Comparison of ENCODE assay signal across 9 cellular contexts in the genomic region with DNA sequence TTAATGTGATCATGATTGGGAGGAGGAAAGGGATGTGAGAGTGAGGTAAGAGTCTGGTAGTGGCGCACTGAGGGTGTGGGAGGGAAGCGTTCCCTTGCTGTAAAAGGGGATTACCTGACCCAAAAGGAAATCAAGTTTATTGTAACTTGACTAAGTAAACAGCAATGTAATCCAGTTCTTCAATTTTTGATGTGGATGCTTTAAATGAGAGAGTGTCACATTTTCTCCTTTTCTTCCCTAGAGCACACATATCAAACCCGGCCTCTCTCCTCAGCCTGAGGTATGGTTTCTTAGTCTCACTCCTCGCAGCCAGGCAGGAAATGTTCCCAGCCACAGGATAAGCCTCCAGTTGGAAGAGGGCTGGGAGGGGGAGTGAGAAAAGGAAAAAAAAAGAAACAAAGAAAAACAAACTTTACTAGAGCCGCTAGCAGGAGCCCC. TPM values are rescaled to one million over a fixed set of nuclear protein-coding genes. Genes with fewer than 3 reads are reported as not detected.
A peak's percentile ranks its signal among the peaks of the same experiment; 100 is the strongest.
DNase-seq lines count a peak whose midpoint lies in the region; ATAC-seq and TF ChIP-seq lines count a peak whose summit lies in the region.
"Had no signal": no experiment of that assay in that cellular context is flagged by ENCODE, and none has a peak within 500 bp of the region (broad histone marks: within the 10 kb centered on the region; RNA-seq: fewer than 3 reads in every experiment).

No MANE protein-coding gene starts in this region.

- peak overlapping the region; percentile 80; the same call in 1 of the 2 replicates for H2AFZ ChIP-seq in SK-N-SH (ENCODE audit: low read depth)

- intact Hi-C loops in prostate gland (cut with DNase I): loop anchor here (5.0 to 10.0 kb wide), 2 partner anchors 84 to 158 kb away; no protein-coding TSS in a partner anchor

- CTCF ChIA-PET in SK-N-SH (lab: Yijun Ruan, JAX): interaction anchor here (1.0 to 2.6 kb wide), 2 partner anchors 157 to 186 kb away, joined by 3 to 10 read pairs; no protein-coding TSS in a partner anchor

- H3K4me3 ChIP-seq in GM08714 (ENCODE audit: low read length): peak overlapping the region; percentile 47; the same call in 1 of the 2 replicates
- peak overlapping the region; percentile 49 to 70; a peak in 3 of 4 replicates for H3K4me3 ChIP-seq in SK-N-SH (ENCODE audit: low read depth in 2 of 2, low read length in 1 of 2)
- H3K4me3 ChIP-seq in foreskin fibroblast (ENCODE audit: low read depth in 1 of 2, low read length in 2 of 2): peak overlapping the region; percentile 54 to 79
- H3K4me3 ChIP-seq in prostate gland: peak overlapping the region; percentile 46 to 63

- H3K79me2 ChIP-seq in SK-N-SH (ENCODE audit: insufficient read depth): no peaks in the 10 kb centered on the region

- H3K9ac ChIP-seq in SK-N-SH: no peak overlapping the region

- H3K27me3 ChIP-seq in SK-N-SH (ENCODE audit: insufficient read depth) (peaks cover 5% of the 10 kb centered on the region; the same call in 1 of the 2 replicates), prostate gland (replicated peaks; ENCODE audit: insufficient read depth) (no peaks in the 10 kb centered on the region)
- H3K27me3 ChIP-seq: ascending aorta had no signal

- H3K4me2 ChIP-seq in SK-N-SH: peak overlapping the region; percentile 79

- TF ChIP-seq CTCF in SK-N-SH (IDR thresholded peaks at IDR 0.05) (no peak), foreskin fibroblast (IDR thresholded peaks at IDR 0.05; ENCODE audit: low read depth, low read length) (no peak), prostate gland (IDR thresholded peaks at IDR 0.05) (no peak)

- H3K36me3 ChIP-seq in SK-N-SH (replicated peaks in 1 of 2; ENCODE audit: control insufficient read depth in 1 of 2, insufficient read depth in 2 of 2, low read length in 1 of 2) (no peaks in the 10 kb centered on the region), prostate gland (no peaks in the 10 kb centered on the region)
- H3K36me3 ChIP-seq: ascending aorta had no signal

- WGBS in SK-N-SH (ENCODE audit: low lambda C conversion rate): 53% methylated on average over 5 of the region's 5 CpGs
- WGBS in prostate gland: 11% methylated on average over 5 of the region's 5 CpGs

- no peaks in the 10 kb centered on the region for H3K9me2 ChIP-seq in SK-N-SH

- no peak for DNase-seq in SK-N-SH
- no peak for DNase-seq in foreskin fibroblast
- peak; percentile 68 for DNase-seq in prostate gland (ENCODE audit: low spot score)
- DNase-seq in NK-92 treated with Interleukin-12 subunit alpha and Interleukin-12 subunit beta, amount 100 ng/mL, for 24 hours (lab: John Stamatoyannopoulos, UW): no peak
- DNase-seq in GF-D8 (lab: John Stamatoyannopoulos, UW): no peak
- DNase-seq in glomerular visceral epithelial cell (ENCODE audit: extremely low spot score): no peak

- POLR2A ChIA-PET in SK-N-SH (lab: Yijun Ruan, JAX): no interaction called here

- peaks cover 5 to 15% of the 10 kb centered on the region in 2 experiments; a peak in 3 of 4 replicates for H3K4me1 ChIP-seq in SK-N-SH (ENCODE audit: control insufficient read depth in 1 of 2, insufficient read depth in 2 of 2, low read depth in 1 of 2, low read length in 1 of 2)
- H3K4me1 ChIP-seq in prostate gland (replicated peaks): no peaks in the 10 kb centered on the region
- H3K4me1 ChIP-seq: ascending aorta had no signal

- no peak for ATAC-seq in HG02884 (IDR thresholded peaks at IDR 0.05; ENCODE audit: unreplicated experiment)

- peak overlapping the region; percentile 10 to 84; a peak in 3 of 4 replicates for H3K27ac ChIP-seq in SK-N-SH (ENCODE audit: low read depth in 2 of 2, low read length in 1 of 2)
- H3K27ac ChIP-seq in prostate gland: peak overlapping the region; percentile 61 to 82
- H3K27ac ChIP-seq: ascending aorta had no signal

- TF ChIP-seq POLR2A in prostate gland (IDR thresholded peaks at IDR 0.05): no peak

- no peak for TF ChIP-seq RAD21 in SK-N-SH (IDR thresholded peaks at IDR 0.05; ENCODE audit: low read length)

- peaks cover 19% of the 10 kb centered on the region for H3F3A ChIP-seq in SK-N-SH (replicated peaks; ENCODE audit: insufficient read depth)

- TF ChIP-seq EP300 in SK-N-SH (IDR thresholded peaks at IDR 0.05; ENCODE audit: borderline replicate concordance in 1 of 2, low read depth in 1 of 2, low read length in 1 of 2): no peak

- H3K9me3 ChIP-seq in SK-N-SH (no peaks in the 10 kb centered on the region), prostate gland (no peaks in the 10 kb centered on the region)
- H3K9me3 ChIP-seq: ascending aorta had no signal

- H4K20me1 ChIP-seq in SK-N-SH (ENCODE audit: insufficient read depth): no peaks in the 10 kb centered on the region

TF ChIP-seq in SK-N-SH, 30 proteins besides CTCF, POLR2A, EP300 and RAD21:
- no peak for TF ChIP-seq GABPA (IDR thresholded peaks at IDR 0.05; ENCODE audit: low read depth)
- no peak for TF ChIP-seq MXI1 (IDR thresholded peaks at IDR 0.05; ENCODE audit: low read depth, low read length)
- TF ChIP-seq NRF1 (IDR thresholded peaks at IDR 0.05; ENCODE audit: low read depth, low read length): no peak
- TF ChIP-seq JUND (IDR thresholded peaks at IDR 0.05): no peak
- no peak for TF ChIP-seq TEAD4 (IDR thresholded peaks at IDR 0.05; ENCODE audit: borderline replicate concordance, insufficient read depth)
- no peak for TF ChIP-seq RCOR1 (IDR thresholded peaks at IDR 0.05; ENCODE audit: low read length)
- TF ChIP-seq, protein P1, sequence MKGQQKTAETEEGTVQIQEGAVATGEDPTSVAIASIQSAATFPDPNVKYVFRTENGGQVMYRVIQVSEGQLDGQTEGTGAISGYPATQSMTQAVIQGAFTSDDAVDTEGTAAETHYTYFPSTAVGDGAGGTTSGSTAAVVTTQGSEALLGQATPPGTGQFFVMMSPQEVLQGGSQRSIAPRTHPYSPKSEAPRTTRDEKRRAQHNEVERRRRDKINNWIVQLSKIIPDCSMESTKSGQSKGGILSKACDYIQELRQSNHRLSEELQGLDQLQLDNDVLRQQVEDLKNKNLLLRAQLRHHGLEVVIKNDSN (IDR thresholded peaks at IDR 0.05; ENCODE audit: borderline replicate concordance, low read depth): no peak
- no peak for TF ChIP-seq SMC3 (IDR thresholded peaks at IDR 0.05; ENCODE audit: low read depth, low read length)
- no peak for TF ChIP-seq FOSL2 (IDR thresholded peaks at IDR 0.05; ENCODE audit: borderline replicate concordance, low read depth)
- TF ChIP-seq RFX5 (IDR thresholded peaks at IDR 0.05; ENCODE audit: low read length): no peak
- TF ChIP-seq, protein P2, sequence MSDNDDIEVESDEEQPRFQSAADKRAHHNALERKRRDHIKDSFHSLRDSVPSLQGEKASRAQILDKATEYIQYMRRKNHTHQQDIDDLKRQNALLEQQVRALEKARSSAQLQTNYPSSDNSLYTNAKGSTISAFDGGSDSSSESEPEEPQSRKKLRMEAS (IDR thresholded peaks at IDR 0.05; ENCODE audit: low read depth): no peak
- TF ChIP-seq EZH2phosphoT487 (IDR thresholded peaks at IDR 0.05; ENCODE audit: borderline replicate concordance, low read depth): no peak
- TF ChIP-seq CHD2 (IDR thresholded peaks at IDR 0.05; ENCODE audit: low read length, partially characterized antibody): no peak
- no peak for TF ChIP-seq ELF1 (IDR thresholded peaks at IDR 0.05)

RNA-seq across cellular contexts. Expression of a gene that starts 0.7 kb away (rescaled TPM):
- polyA plus RNA-seq in SK-N-SH (2012; rRNA removed): 0.99 and 1.3 TPM in 2 replicates
- 1.3 and 1.5 TPM in 2 replicates for polyA plus RNA-seq in SK-N-SH (2012; cell fraction: cytosol; rRNA removed)
- polyA plus RNA-seq in SK-N-SH (2012; cell fraction: nucleus; rRNA removed): 1.6 and 1.9 TPM in 2 replicates
- total RNA-seq in prostate gland: 10 to 100 TPM; 20.3 to 22.6 TPM
